Comparison of ENCODE assay signal across 18 cellular contexts in genomic region chr21:31686272-31686913, GRCh38.
"Had no signal": no experiment of that assay in that cellular context is flagged by ENCODE, and none has a peak within 500 bp of the region (broad histone marks: within the 10 kb centered on the region; RNA-seq: fewer than 3 reads in every experiment).

No MANE protein-coding gene starts in this region.

- ATAC-seq: activated CD8-positive, alpha-beta T cell treated with anti-CD3 and anti-CD28 coated beads for 36 hours; naive thymus-derived CD4-positive, alpha-beta T cell; sciatic nerve; SK-N-SH treated with all-trans-retinoic acid at 6 μM for 48 hours; T-cell had no signal

- H3K9me3 ChIP-seq: prostate gland had no signal

- H3K27ac ChIP-seq: prostate gland had no signal

- H3K4me3 ChIP-seq: prostate gland, smooth muscle cell had no signal

- H3K27me3 Mint-ChIP-seq: activated B cell treated with CpG ODN at 0.5 μM for 24 hours; activated CD8-positive, alpha-beta T cell treated with anti-CD3 and anti-CD28 coated beads for 36 hours; activated T-cell treated with anti-CD3 and anti-CD28 coated beads, Interleukin-2, amount 50 U/mL, for 24 hours; dendritic cell treated with granulocyte-macrophage colony-stimulating factor and Interleukin-4, amounts not matched to agents 40 ng/mL and 50 ng/mL, for 4 days; naive thymus-derived CD4-positive, alpha-beta T cell; T-cell had no signal

- DNase-seq: activated B cell treated with CpG ODN at 0.5 μM for 24 hours; activated CD4-positive, alpha-beta T cell treated with anti-CD3 and anti-CD28 coated beads for 48 hours; activated CD8-positive, alpha-beta T cell treated with anti-CD3 and anti-CD28 coated beads for 36 hours; activated effector memory CD4-positive, alpha-beta T cell treated with anti-CD3 and anti-CD28 coated beads, Interleukin-2, amount 50 U/mL, for 16 hours; activated naive CD4-positive, alpha-beta T cell treated with anti-CD3 and anti-CD28 coated beads, Interleukin-2, amount 50 U/mL, for 16 hours; activated T-cell treated with anti-CD3 and anti-CD28 coated beads, Interleukin-2, amount 50 U/mL, for 24 hours; aorta; effector memory CD4-positive, alpha-beta T cell; hippocampal formation; mesenchymal stem cell; naive thymus-derived CD4-positive, alpha-beta T cell; stimulated activated CD4-positive, alpha-beta T cell treated with anti-CD3 and anti-CD28 coated beads, Interleukin-4, amount 100 ng/mL, for 1 hour; T-cell had no signal

- H3K4me1 Mint-ChIP-seq: activated B cell treated with CpG ODN at 0.5 μM for 24 hours had no signal

- H3K4me3 Mint-ChIP-seq: activated B cell treated with CpG ODN at 0.5 μM for 24 hours; activated CD8-positive, alpha-beta T cell treated with anti-CD3 and anti-CD28 coated beads for 36 hours; activated T-cell treated with anti-CD3 and anti-CD28 coated beads, Interleukin-2, amount 50 U/mL, for 24 hours; dendritic cell treated with granulocyte-macrophage colony-stimulating factor and Interleukin-4, amounts not matched to agents 40 ng/mL and 50 ng/mL, for 4 days; naive thymus-derived CD4-positive, alpha-beta T cell; T-cell had no signal

- H3K4me1 ChIP-seq: prostate gland had no signal

- H3K9me3 Mint-ChIP-seq: activated B cell treated with CpG ODN at 0.5 μM for 24 hours; activated CD8-positive, alpha-beta T cell treated with anti-CD3 and anti-CD28 coated beads for 36 hours; activated T-cell treated with anti-CD3 and anti-CD28 coated beads, Interleukin-2, amount 50 U/mL, for 24 hours; dendritic cell treated with granulocyte-macrophage colony-stimulating factor and Interleukin-4, amounts not matched to agents 40 ng/mL and 50 ng/mL, for 4 days; naive thymus-derived CD4-positive, alpha-beta T cell; T-cell had no signal

- H3K27ac Mint-ChIP-seq: activated B cell treated with CpG ODN at 0.5 μM for 24 hours; activated CD8-positive, alpha-beta T cell treated with anti-CD3 and anti-CD28 coated beads for 36 hours; activated T-cell treated with anti-CD3 and anti-CD28 coated beads, Interleukin-2, amount 50 U/mL, for 24 hours; dendritic cell treated with granulocyte-macrophage colony-stimulating factor and Interleukin-4, amounts not matched to agents 40 ng/mL and 50 ng/mL, for 4 days had no signal
